Comparison of ENCODE assay signal across 8 cellular contexts in the genomic region with DNA sequence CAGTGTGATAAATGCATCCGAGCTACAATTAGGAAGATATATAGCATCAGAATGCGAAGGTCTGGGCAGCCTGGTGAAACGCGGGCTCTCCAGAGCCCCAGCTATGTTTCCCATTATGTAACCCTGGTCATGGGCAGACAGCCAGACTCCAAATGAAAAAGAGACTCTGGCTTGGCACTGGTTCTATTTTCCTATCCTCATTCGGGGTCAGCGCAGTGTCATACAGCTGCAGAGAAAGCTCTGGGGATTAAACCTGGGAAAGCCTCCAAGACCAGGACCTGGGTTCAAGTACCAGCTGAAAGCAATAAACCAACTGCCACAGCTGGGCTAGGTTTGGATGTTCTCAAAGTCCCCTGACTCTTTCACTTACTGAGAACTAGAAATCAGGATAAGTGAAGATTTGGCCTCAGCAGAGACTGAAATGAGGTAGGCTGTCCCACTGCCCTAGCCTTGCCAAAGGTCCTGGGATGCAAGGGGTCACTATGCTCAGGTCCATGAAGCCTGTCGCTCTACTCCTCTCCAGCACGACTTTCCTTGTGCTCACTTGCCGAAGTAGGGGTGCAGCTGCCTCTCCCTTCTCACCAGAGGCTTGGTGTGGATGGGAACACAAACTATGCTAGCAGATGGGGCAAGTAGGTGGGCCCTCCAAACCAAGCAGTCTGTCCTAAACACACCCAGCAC.
DNase-seq lines count a peak whose midpoint lies in the region; ATAC-seq and TF ChIP-seq lines count a peak whose summit lies in the region.

No MANE protein-coding gene starts in this region.

- TF ChIP-seq CTCF in MCF 10A (IDR thresholded peaks at IDR 0.05; ENCODE audit: unreplicated experiment) = no peak
- no peak for TF ChIP-seq CTCF in thoracic aorta (IDR thresholded peaks at IDR 0.05)

- H3K4me3 Mint-ChIP-seq in MCF 10A (ENCODE audit: unreplicated experiment) (no peak overlapping the region), T-cell (no peak overlapping the region)

- H3K36me3 Mint-ChIP-seq in MCF 10A (ENCODE audit: insufficient read depth, unreplicated experiment) = peaks cover 28% of the 10 kb centered on the region
- peaks cover 61% of the 10 kb centered on the region for H3K36me3 Mint-ChIP-seq in T-cell

- DNase-seq in MG63 (peak; percentile 85), MCF 10A (ENCODE audit: unreplicated experiment) (peak; percentile 89), left colon (peak; percentile 62 to 76), thoracic aorta (ENCODE audit: low spot score) (peak; percentile 60), T-cell (no peak), erythroblast (lab: John Stamatoyannopoulos, UW) (no peak), HUDEP-2 (lab: John Stamatoyannopoulos, UW; ENCODE audit: unreplicated experiment in 76 of 76) (no peak)
- no peak for DNase-seq in stimulated activated CD4-positive, alpha-beta T cell treated with anti-CD3 and anti-CD28 coated beads, Interleukin-4, amount 100 ng/mL, for 1 hour

- H3K27me3 Mint-ChIP-seq in MCF 10A (ENCODE audit: insufficient read depth, unreplicated experiment) (no peaks in the 10 kb centered on the region), T-cell (no peaks in the 10 kb centered on the region)

- H3K4me3 ChIP-seq in MG63 (no peak overlapping the region), thoracic aorta (peak overlapping the region; percentile 23)

- H3K9me3 Mint-ChIP-seq in MCF 10A (ENCODE audit: unreplicated experiment) = no peaks in the 10 kb centered on the region
- no peaks in the 10 kb centered on the region for H3K9me3 Mint-ChIP-seq in T-cell

- CTCF ChIA-PET in MCF 10A (lab: Yijun Ruan, JAX) (interaction anchor here (0.6 to 1.0 kb wide), 2 partner anchors 10 to 22 kb away, joined by 3 to 4 read pairs; no protein-coding TSS in a partner anchor), T-cell (lab: Charles Lee) (no interaction called here)

- POLR2A ChIA-PET in MCF 10A (lab: Yijun Ruan, JAX) = no interaction called here
- POLR2A ChIA-PET in T-cell (lab: Charles Lee) = interaction anchor here in 1 of 2 donors (0.5 kb wide), 1 partner anchor 248 kb away, joined by 7 read pairs; no protein-coding TSS in a partner anchor

- H3K27ac ChIP-seq in thoracic aorta = peak overlapping the region; percentile 88 to 91

- no peak for TF ChIP-seq POLR2A in erythroblast (IDR thresholded peaks at IDR 0.05; ENCODE audit: low read length)

- no peaks in the 10 kb centered on the region for H3K9me3 ChIP-seq in MG63
- H3K9me3 ChIP-seq in thoracic aorta = no peaks in the 10 kb centered on the region

- H3K4me1 Mint-ChIP-seq in MCF 10A (ENCODE audit: insufficient read depth, unreplicated experiment) = no peaks in the 10 kb centered on the region
- H3K4me1 Mint-ChIP-seq in T-cell = peaks cover 2 to 23% (median 8%) of the 10 kb centered on the region in 3 donors

- no TSS peak for BruUV-seq in MCF 10A (replicated peaks; lab: Mats Ljungman, UMichigan)

- peak; percentile 33 for ATAC-seq in left colon
- ATAC-seq in thoracic aorta (ENCODE audit: insufficient number of reproducible peaks, low FRiP score, low read depth) = peak; percentile 67
- no peak for ATAC-seq in T-cell (replicated peaks in 1 of 4)

- H3K4me1 ChIP-seq in thoracic aorta (ENCODE audit: control insufficient read depth in 1 of 2, low read depth in 2 of 2) = peaks cover 61 to 93% of the 10 kb centered on the region in 2 donors

- H3K27ac Mint-ChIP-seq in MCF 10A (ENCODE audit: low read depth, unreplicated experiment) (no peak overlapping the region), T-cell (no peak overlapping the region)

- H3K36me3 ChIP-seq in MG63 = no peaks in the 10 kb centered on the region; the same call in 1 of the 2 replicates
- H3K36me3 ChIP-seq in thoracic aorta = no peaks in the 10 kb centered on the region

- H3K27me3 ChIP-seq in MG63 = no peaks in the 10 kb centered on the region
- no peaks in the 10 kb centered on the region for H3K27me3 ChIP-seq in thoracic aorta (replicated peaks; ENCODE audit: insufficient read depth)

- intact Hi-C loops in MCF 10A (cut with micrococcal nuclease) = no loop called here
- intact Hi-C loops in left colon (cut with DNase I, micrococcal nuclease) = no loop called here

Comparison
In these comparisons a context has a peak if more than half of its experiments do, and no peak if none do; other contexts are left out.
1. DNase-seq: peak in MG63 (single experiment), MCF 10A (single experiment), left colon (2 of 2) and thoracic aorta (single experiment); none in T-cell (0 of 34), erythroblast (0 of 2), HUDEP-2 (0 of 76) and stimulated activated CD4-positive, alpha-beta T cell treated with anti-CD3 and anti-CD28 coated beads, Interleukin-4, amount 100 ng/mL, for 1 hour (single experiment).
2. ATAC-seq: peak in left colon (single experiment) and thoracic aorta (single experiment); none in T-cell (0 of 4).